ENCODE assay signal across 8 cellular contexts in the genomic region with DNA sequence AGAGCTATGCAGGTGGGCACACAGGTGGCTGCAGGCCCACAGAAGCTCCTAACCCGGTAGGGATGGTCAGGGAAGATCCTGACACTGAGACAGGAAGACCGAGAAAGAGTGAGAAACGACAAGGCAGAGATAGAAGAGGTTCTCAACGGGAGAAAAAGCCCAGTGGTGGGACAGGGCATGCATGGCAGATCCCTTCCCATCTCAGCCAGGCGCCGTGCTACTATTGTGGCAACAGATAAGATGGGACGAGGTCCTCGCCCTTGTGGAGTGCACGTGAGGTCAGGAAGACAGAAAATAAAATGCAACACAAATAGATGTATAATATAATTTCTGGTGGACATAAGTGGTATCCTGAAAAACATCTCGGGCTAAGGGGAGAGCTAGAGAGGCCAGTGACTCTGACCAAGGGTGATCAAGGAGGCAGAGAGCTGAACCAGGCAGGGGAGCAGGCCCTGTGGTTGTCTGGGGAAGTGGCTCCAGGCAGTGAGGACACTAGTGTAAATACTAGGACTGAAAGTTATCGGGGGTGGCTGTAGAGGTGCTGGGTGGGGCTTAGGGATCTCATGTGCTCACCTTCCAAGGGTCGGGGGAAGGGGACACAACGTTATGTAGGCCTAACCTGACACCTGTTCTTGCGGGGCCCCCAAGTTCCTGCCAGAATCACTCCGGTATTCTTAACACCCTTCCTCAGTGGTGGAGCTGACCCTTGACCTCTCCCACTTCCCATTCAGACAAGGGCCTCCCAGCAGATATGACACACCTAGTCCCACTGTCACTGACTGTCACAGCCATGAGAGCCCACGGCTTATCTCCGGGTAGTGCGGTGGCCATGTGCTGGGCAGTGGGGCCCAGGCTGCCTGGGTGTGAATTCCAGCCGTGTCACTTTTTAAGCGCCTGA. TPM values are rescaled to one million over a fixed set of nuclear protein-coding genes. Genes with fewer than 3 reads are reported as not detected.
DNase-seq lines count a peak whose midpoint lies in the region; ATAC-seq and TF ChIP-seq lines count a peak whose summit lies in the region.

No MANE protein-coding gene starts in this region.

- no TSS peak for BruUV-seq in mammary epithelial cell (replicated peaks; lab: Mats Ljungman, UMichigan)

- intact Hi-C loops in mammary epithelial cell (cut with micrococcal nuclease): loop anchor here (2.0 to 5.0 kb wide), 2 partner anchors 77 to 110 kb away; partner anchors contain the start of gene CSNK2A1

- H3K4me2 ChIP-seq in mammary epithelial cell (ENCODE audit: insufficient read depth, low read depth, low read length): peak overlapping the region; percentile 74

- no peak for DNase-seq in BJ (ENCODE audit: low read depth)
- DNase-seq in M059J (ENCODE audit: low read depth): peak; percentile 22
- DNase-seq in mammary epithelial cell: no peak
- no peak for DNase-seq in SW480 (ENCODE audit: low spot score)
- no peak for DNase-seq in kidney glomerular epithelial cell (lab: John Stamatoyannopoulos, UW)
- DNase-seq in NCI-H1092 treated with DMSO at 0.1 percent for 48 hours (lab: John Stamatoyannopoulos, UW): no peak

- H2AFZ ChIP-seq in mammary epithelial cell (ENCODE audit: low read depth, low read length): peak overlapping the region; percentile 95

- H3K4me3 ChIP-seq in BJ (ENCODE audit: low read depth, low read length) (peak overlapping the region; percentile 69), mammary epithelial cell (replicated peaks in 1 of 3; ENCODE audit: insufficient read depth in 1 of 3, low read depth in 2 of 3, low read length in 3 of 3) (peak overlapping the region; percentile 77 to 81 (median 78)), mesodermal cell (ENCODE audit: extremely low read depth, insufficient read depth, low read length, poor library complexity, severe bottlenecking) (peak overlapping the region; percentile 54)

- POLR2A ChIA-PET in BJ (lab: Charles Lee): no interaction called here

- H3K9me3 ChIP-seq in mammary epithelial cell (replicated peaks; ENCODE audit: insufficient read depth, low read length): no peaks in the 10 kb centered on the region
- no peaks in the 10 kb centered on the region for H3K9me3 ChIP-seq in mesodermal cell (ENCODE audit: control insufficient read depth, low read length)

- H3K36me3 ChIP-seq in BJ (ENCODE audit: control insufficient read depth, insufficient read depth, low read length) (peaks cover 24% of the 10 kb centered on the region), mammary epithelial cell (ENCODE audit: insufficient read depth, low read length) (peaks cover 13% of the 10 kb centered on the region), mesodermal cell (ENCODE audit: control insufficient read depth, insufficient read depth, low read length) (peaks cover 35% of the 10 kb centered on the region)

- CTCF ChIA-PET in BJ (lab: Yijun Ruan, JAX) (interaction anchor here (0.6 to 2.3 kb wide), 8 partner anchors 9 to 87 kb away, joined by 3 to 17 read pairs (median 3); partner anchors contain the start of gene SCRT2), mammary epithelial cell (lab: Charles Lee; ENCODE audit: low non-redundant PET) (no interaction called here)

- H3K27me3 ChIP-seq in BJ (ENCODE audit: control insufficient read depth, insufficient read depth, low read length) (no peaks in the 10 kb centered on the region), mammary epithelial cell (ENCODE audit: insufficient read depth, low read length) (no peaks in the 10 kb centered on the region)

- H3K4me1 ChIP-seq in mammary epithelial cell (ENCODE audit: insufficient read depth, low read length) (peaks cover 12% of the 10 kb centered on the region), mesodermal cell (ENCODE audit: control insufficient read depth, insufficient read depth, low read length, poor library complexity, severe bottlenecking) (peaks cover 15% of the 10 kb centered on the region)

- no peak for ATAC-seq in GM19328 (IDR thresholded peaks at IDR 0.05; ENCODE audit: unreplicated experiment)

- peak overlapping the region; percentile 64 for H3K27ac ChIP-seq in mammary epithelial cell (ENCODE audit: insufficient read depth, low read depth, low read length)
- no peak overlapping the region for H3K27ac ChIP-seq in mesodermal cell (ENCODE audit: low read depth, low read length, severe bottlenecking)

- H3K9ac ChIP-seq in mammary epithelial cell (ENCODE audit: insufficient read depth, low read length): peak overlapping the region; percentile 78

- no peak for TF ChIP-seq CTCF in BJ (IDR thresholded peaks at IDR 0.05; ENCODE audit: insufficient read depth, low read depth, low read length)
- TF ChIP-seq CTCF in mammary epithelial cell (conservative IDR thresholded peaks at IDR 0.05 in 1 of 2, IDR thresholded peaks at IDR 0.05 in 1 of 2; ENCODE audit: extremely low read depth in 1 of 2, insufficient read depth in 1 of 2, low read depth in 1 of 2, low read length in 2 of 2): no peak

- WGBS in mammary epithelial cell (ENCODE audit: low coverage, missing lambda C conversion rate): 71% methylated on average over 20 of the region's 20 CpGs
- WGBS in mesodermal cell (ENCODE audit: insufficient coverage in 2 of 2), 2 experiments: 66 to 68% methylated on average over 17 to 18 of the region's 20 CpGs

- peaks cover 48% of the 10 kb centered on the region for H3K79me2 ChIP-seq in mammary epithelial cell (ENCODE audit: insufficient read depth, low read length)

- H4K20me1 ChIP-seq in mammary epithelial cell (ENCODE audit: insufficient read depth, low read length): no peaks in the 10 kb centered on the region

- dilution Hi-C loops in mammary epithelial cell (cut with HindIII; ENCODE audit: low sequenced_read_pairs): no loop called here

- in situ Hi-C loops in mammary epithelial cell (cut with MboI; ENCODE audit: low sequenced_read_pairs in 2 of 2): loop anchor here in 1 of 2 donors (5.0 kb wide), 1 partner anchor 85 kb away; no protein-coding TSS in a partner anchor

RNA-seq across cellular contexts. Expression of gene SRXN1, which starts 1.0 kb away (rescaled TPM):
- 50.9 and 54.8 TPM in 2 replicates for polyA plus RNA-seq in BJ (2011; rRNA removed)
- 31.0 and 40.9 TPM in 2 replicates for polyA minus RNA-seq in BJ (2011; rRNA and poly(A)+ RNA removed)
- total RNA-seq in M059J (2014; rRNA removed; shearing (Covaris generic)): 48.0 and 53.7 TPM in 2 replicates
- 10 to 100 TPM; 49.9 to 68.0 TPM for total RNA-seq in mammary epithelial cell
- 47.4 TPM for polyA plus RNA-seq in mammary epithelial cell
- polyA minus RNA-seq in mammary epithelial cell: 39.1 TPM
- 12.6 TPM for polyA plus RNA-seq in mesodermal cell (2013, experiment 1 of 2)
- 10.7 TPM for polyA plus RNA-seq in mesodermal cell (2013, experiment 2 of 2)

RNA-seq across cellular contexts. Expression of gene SCRT2, which starts 23.6 kb away (rescaled TPM):
- polyA plus RNA-seq in BJ (2011; rRNA removed) (not detected in 2 replicates), mammary epithelial cell (not detected)
- polyA minus RNA-seq in BJ (2011; rRNA and poly(A)+ RNA removed): not detected in 2 replicates
- not detected in 2 replicates for total RNA-seq in M059J (2014; rRNA removed; shearing (Covaris generic))
- not detected for total RNA-seq in mammary epithelial cell
- not detected for polyA minus RNA-seq in mammary epithelial cell
- polyA plus RNA-seq in mesodermal cell (2013, experiment 1 of 2): 0.59 TPM
- polyA plus RNA-seq in mesodermal cell (2013, experiment 2 of 2): 0.56 TPM

RNA-seq across cellular contexts. Expression of gene TCF15, which starts 41.9 kb away (rescaled TPM):
- polyA plus RNA-seq in BJ (2011; rRNA removed): not detected in 2 replicates
- not detected in 2 replicates for polyA minus RNA-seq in BJ (2011; rRNA and poly(A)+ RNA removed)
- not detected in 2 replicates for total RNA-seq in M059J (2014; rRNA removed; shearing (Covaris generic))
- not detected for total RNA-seq in mammary epithelial cell
- not detected for polyA plus RNA-seq in mammary epithelial cell
- polyA minus RNA-seq in mammary epithelial cell: not detected
- polyA plus RNA-seq in mesodermal cell (2013, experiment 1 of 2): 1.1 TPM
- 1.7 TPM for polyA plus RNA-seq in mesodermal cell (2013, experiment 2 of 2)
